Comparison of ENCODE assay signal across 14 cellular contexts in the genomic region with DNA sequence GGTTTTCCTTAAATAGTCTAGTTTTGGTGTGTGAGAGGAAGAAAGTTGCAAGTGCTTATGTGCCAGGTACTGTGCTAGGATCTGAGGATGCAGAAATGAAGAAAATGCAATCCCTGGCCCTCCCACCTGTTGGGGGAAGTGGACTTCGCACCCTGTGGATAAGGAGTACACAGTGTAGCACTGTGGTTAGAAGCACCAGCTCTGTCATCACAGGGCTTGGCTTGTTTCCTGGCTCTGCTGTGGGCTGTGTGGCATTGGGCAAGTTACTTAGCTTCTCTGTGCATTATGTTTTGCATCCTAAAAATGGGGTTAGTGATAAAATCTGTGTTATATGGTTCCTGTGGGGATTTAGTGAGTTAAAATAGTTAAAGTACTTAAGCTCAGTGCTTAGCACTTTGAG.
DNase-seq lines count a peak whose midpoint lies in the region; ATAC-seq and TF ChIP-seq lines count a peak whose summit lies in the region.
"Had no signal": no experiment of that assay in that cellular context is flagged by ENCODE, and none has a peak within 500 bp of the region (broad histone marks: within the 10 kb centered on the region; RNA-seq: fewer than 3 reads in every experiment).

No MANE protein-coding gene starts in this region.

- TF ChIP-seq POLR2A in uterus (IDR thresholded peaks at IDR 0.05), result no peak

- DNase-seq in Right ventricle myocardium inferior (ENCODE audit: missing footprints) (no peak), cardiac septum (ENCODE audit: low spot score) (no peak), uterus (no peak), WTC11 (ENCODE audit: low spot score) (no peak), 8988T (no peak), neural progenitor cell (ENCODE audit: low spot score) (no peak)
- no peak for DNase-seq in activated naive CD8-positive, alpha-beta T cell treated with anti-CD3 and anti-CD28 coated beads, Interleukin-2, amount 50 U/mL, for 24 hours
- DNase-seq in naive thymus-derived CD4-positive, alpha-beta T cell, result no peak
- DNase-seq: activated CD4-positive, CD25-positive, alpha-beta regulatory T cell; GDM1; H9; MV-4-11; NCI-H2107 had no signal

- no peak overlapping the region for H3K4me2 ChIP-seq in neural progenitor cell

- H3K9me3 ChIP-seq in naive thymus-derived CD4-positive, alpha-beta T cell (ENCODE audit: control insufficient read depth in 2 of 3, low read length in 3 of 3), result no peaks in the 10 kb centered on the region
- no peaks in the 10 kb centered on the region for H3K9me3 ChIP-seq in uterus
- no peaks in the 10 kb centered on the region for H3K9me3 ChIP-seq in neural progenitor cell (ENCODE audit: low read depth)

- H3K27ac Mint-ChIP-seq in activated naive CD8-positive, alpha-beta T cell treated with anti-CD3 and anti-CD28 coated beads, Interleukin-2, amount 50 U/mL, for 24 hours, result peak overlapping the region; percentile 24
- H3K27ac Mint-ChIP-seq in naive thymus-derived CD4-positive, alpha-beta T cell, result peak overlapping the region in 7 of 9 donors; percentile 14 to 84 (median 60)
- no peak overlapping the region for H3K27ac Mint-ChIP-seq in WTC11
- H3K27ac Mint-ChIP-seq in neural progenitor cell, result no peak overlapping the region
- H3K27ac Mint-ChIP-seq: H9 had no signal

- H2AFZ ChIP-seq in neural progenitor cell (replicated peaks), result no peak overlapping the region

- intact Hi-C loops in Right ventricle myocardium inferior (cut with DNase I), result no loop called here
- intact Hi-C loops in cardiac septum (cut with DNase I), result no loop called here
- intact Hi-C loops in naive thymus-derived CD4-positive, alpha-beta T cell (cut with micrococcal nuclease), result loop anchor here in 1 of 2 donors (5.0 kb wide), 1 partner anchor 139 kb away; no protein-coding TSS in a partner anchor
- intact Hi-C loops in uterus (cut with DNase I; ENCODE audit: low total_unique reads), result loop anchor here (10.0 kb wide), 1 partner anchor 607 kb away; no protein-coding TSS in a partner anchor

- TF ChIP-seq CTCF in uterus (IDR thresholded peaks at IDR 0.05) (no peak), WTC11 (IDR thresholded peaks at IDR 0.05) (no peak), neural progenitor cell (IDR thresholded peaks at IDR 0.05) (no peak)

- H3K4me3 Mint-ChIP-seq in activated naive CD8-positive, alpha-beta T cell treated with anti-CD3 and anti-CD28 coated beads, Interleukin-2, amount 50 U/mL, for 24 hours, result peak overlapping the region; percentile 2
- H3K4me3 Mint-ChIP-seq in naive thymus-derived CD4-positive, alpha-beta T cell, result peak overlapping the region in 3 of 10 donors; percentile 2 to 42 (median 30)
- H3K4me3 Mint-ChIP-seq in WTC11 (no peak overlapping the region), neural progenitor cell (no peak overlapping the region)
- H3K4me3 Mint-ChIP-seq: H9 had no signal

- CTCF ChIA-PET in naive thymus-derived CD4-positive, alpha-beta T cell (lab: Charles Lee), result interaction anchor here (0.8 to 12.0 kb wide), 4 partner anchors 10 to 606 kb away, joined by 3 to 232 read pairs (median 99); partner anchors contain the start of gene SESN3
- CTCF ChIA-PET in WTC11 (lab: Charles Lee), result interaction anchor here (1.6 to 6.3 kb wide), 5 partner anchors 74 to 580 kb away, joined by 5 to 143 read pairs (median 10); partner anchors contain the start of gene SESN3

- no peaks in the 10 kb centered on the region for H3K36me3 ChIP-seq in naive thymus-derived CD4-positive, alpha-beta T cell (ENCODE audit: control insufficient read depth in 2 of 3, insufficient read depth in 3 of 3, low read length in 3 of 3)
- no peaks in the 10 kb centered on the region for H3K36me3 ChIP-seq in uterus
- H3K36me3 ChIP-seq in neural progenitor cell, result no peaks in the 10 kb centered on the region

- no peak overlapping the region for H3K4me3 ChIP-seq in naive thymus-derived CD4-positive, alpha-beta T cell (ENCODE audit: low read length)
- no peak overlapping the region for H3K4me3 ChIP-seq in uterus
- no peak overlapping the region for H3K4me3 ChIP-seq in neural progenitor cell

- H3K9ac ChIP-seq in neural progenitor cell, result no peak overlapping the region

- H3K27me3 Mint-ChIP-seq in activated naive CD8-positive, alpha-beta T cell treated with anti-CD3 and anti-CD28 coated beads, Interleukin-2, amount 50 U/mL, for 24 hours, result no peaks in the 10 kb centered on the region
- no peaks in the 10 kb centered on the region for H3K27me3 Mint-ChIP-seq in naive thymus-derived CD4-positive, alpha-beta T cell
- H3K27me3 Mint-ChIP-seq in WTC11 (ENCODE audit: low read depth) (no peaks in the 10 kb centered on the region), neural progenitor cell (ENCODE audit: insufficient read depth, low read depth) (peaks cover 6% of the 10 kb centered on the region)

- H3K36me3 Mint-ChIP-seq in activated naive CD8-positive, alpha-beta T cell treated with anti-CD3 and anti-CD28 coated beads, Interleukin-2, amount 50 U/mL, for 24 hours (ENCODE audit: low read depth), result peaks cover 3% of the 10 kb centered on the region
- H3K36me3 Mint-ChIP-seq in naive thymus-derived CD4-positive, alpha-beta T cell, result peaks cover 0 to 14% (median 5%) of the 10 kb centered on the region in 5 donors
- H3K36me3 Mint-ChIP-seq in WTC11, result peaks cover 8% of the 10 kb centered on the region; the same call in 1 of the 2 replicates
- peaks cover 3% of the 10 kb centered on the region for H3K36me3 Mint-ChIP-seq in neural progenitor cell

- no peak overlapping the region for H3K27ac ChIP-seq in naive thymus-derived CD4-positive, alpha-beta T cell (ENCODE audit: low read depth, low read length)
- H3K27ac ChIP-seq in uterus (peak overlapping the region; percentile 82), neural progenitor cell (no peak overlapping the region)
- H3K27ac ChIP-seq: epithelial cell of prostate had no signal

- ATAC-seq in Right ventricle myocardium inferior, result peak; percentile 12
- peak; percentile 42 for ATAC-seq in activated naive CD8-positive, alpha-beta T cell treated with anti-CD3 and anti-CD28 coated beads, Interleukin-2, amount 50 U/mL, for 24 hours
- peak; percentile 24 for ATAC-seq in naive thymus-derived CD4-positive, alpha-beta T cell
- no peak for ATAC-seq in WTC11

- peaks cover 16 to 18% of the 10 kb centered on the region in 2 donors for H3K4me1 ChIP-seq in naive thymus-derived CD4-positive, alpha-beta T cell (ENCODE audit: control insufficient read depth in 2 of 2, insufficient read depth in 2 of 2, low read length in 2 of 2)
- H3K4me1 ChIP-seq in uterus, result peaks cover 4 to 10% of the 10 kb centered on the region in 2 donors
- no peaks in the 10 kb centered on the region for H3K4me1 ChIP-seq in neural progenitor cell

- no peaks in the 10 kb centered on the region for H4K20me1 ChIP-seq in neural progenitor cell (ENCODE audit: low read depth)

- no peaks in the 10 kb centered on the region for H3K79me2 ChIP-seq in neural progenitor cell (ENCODE audit: low read depth)

- H3K4me1 Mint-ChIP-seq in activated naive CD8-positive, alpha-beta T cell treated with anti-CD3 and anti-CD28 coated beads, Interleukin-2, amount 50 U/mL, for 24 hours, result peaks cover 34% of the 10 kb centered on the region
- peaks cover 23 to 53% (median 44%) of the 10 kb centered on the region in 7 donors for H3K4me1 Mint-ChIP-seq in naive thymus-derived CD4-positive, alpha-beta T cell
- H3K4me1 Mint-ChIP-seq in WTC11 (peaks cover 15% of the 10 kb centered on the region), neural progenitor cell (peaks cover 2% of the 10 kb centered on the region)

- no peaks in the 10 kb centered on the region for H3K27me3 ChIP-seq in naive thymus-derived CD4-positive, alpha-beta T cell (ENCODE audit: control insufficient read depth in 2 of 2, insufficient read depth in 2 of 2, low read length in 2 of 2)
- H3K27me3 ChIP-seq in uterus, result no peaks in the 10 kb centered on the region
- H3K27me3 ChIP-seq in neural progenitor cell, result no peaks in the 10 kb centered on the region

- peaks cover 8% of the 10 kb centered on the region for H3F3A ChIP-seq in neural progenitor cell (ENCODE audit: low read depth)

- POLR2A ChIA-PET in naive thymus-derived CD4-positive, alpha-beta T cell (lab: Charles Lee), result interaction anchor here (1.0 to 10.2 kb wide), 4 partner anchors 72 to 604 kb away, joined by 4 to 127 read pairs (median 8); partner anchors contain the start of gene SESN3
- POLR2A ChIA-PET in WTC11 (lab: Charles Lee), result no interaction called here

- no peaks in the 10 kb centered on the region for H3K9me3 Mint-ChIP-seq in activated naive CD8-positive, alpha-beta T cell treated with anti-CD3 and anti-CD28 coated beads, Interleukin-2, amount 50 U/mL, for 24 hours
- peaks cover 0 to 5% (median 0%) of the 10 kb centered on the region in 11 donors for H3K9me3 Mint-ChIP-seq in naive thymus-derived CD4-positive, alpha-beta T cell
- H3K9me3 Mint-ChIP-seq in WTC11 (peaks cover 10% of the 10 kb centered on the region), neural progenitor cell (peaks cover 4% of the 10 kb centered on the region)

TF ChIP-seq in WTC11, 78 proteins besides CTCF, POLR2A, EP300 and RAD21 (continues in another document):
- no peak for TF ChIP-seq ERG (CRISPR knock-in tag; IDR thresholded peaks at IDR 0.05)
- no peak for TF ChIP-seq E2F5 (CRISPR knock-in tag; IDR thresholded peaks at IDR 0.05)
- TF ChIP-seq GTF2I (CRISPR knock-in tag; conservative IDR thresholded peaks at IDR 0.05), result no peak
- TF ChIP-seq, protein P1, sequence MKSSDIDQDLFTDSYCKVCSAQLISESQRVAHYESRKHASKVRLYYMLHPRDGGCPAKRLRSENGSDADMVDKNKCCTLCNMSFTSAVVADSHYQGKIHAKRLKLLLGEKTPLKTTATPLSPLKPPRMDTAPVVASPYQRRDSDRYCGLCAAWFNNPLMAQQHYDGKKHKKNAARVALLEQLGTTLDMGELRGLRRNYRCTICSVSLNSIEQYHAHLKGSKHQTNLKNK (CRISPR knock-in tag; IDR thresholded peaks at IDR 0.05), result no peak
- TF ChIP-seq MYBL2 (CRISPR knock-in tag; IDR thresholded peaks at IDR 0.05), result no peak
- no peak for TF ChIP-seq KAT7 (CRISPR knock-in tag; IDR thresholded peaks at IDR 0.05; ENCODE audit: borderline replicate concordance)

Comparison
In these comparisons a context has a peak if more than half of its experiments do, and no peak if none do; other contexts are left out.
1. H3K27ac Mint-ChIP-seq: peak in activated naive CD8-positive, alpha-beta T cell treated with anti-CD3 and anti-CD28 coated beads, Interleukin-2, amount 50 U/mL, for 24 hours (single experiment) and naive thymus-derived CD4-positive, alpha-beta T cell (7 of 9); none in WTC11 (single experiment) and neural progenitor cell (single experiment).
2. H3K27ac ChIP-seq: peak in uterus (2 of 2); none in naive thymus-derived CD4-positive, alpha-beta T cell (single experiment) and neural progenitor cell (single experiment).